ENCODE assay signal across 1 cellular context in the genomic region with DNA sequence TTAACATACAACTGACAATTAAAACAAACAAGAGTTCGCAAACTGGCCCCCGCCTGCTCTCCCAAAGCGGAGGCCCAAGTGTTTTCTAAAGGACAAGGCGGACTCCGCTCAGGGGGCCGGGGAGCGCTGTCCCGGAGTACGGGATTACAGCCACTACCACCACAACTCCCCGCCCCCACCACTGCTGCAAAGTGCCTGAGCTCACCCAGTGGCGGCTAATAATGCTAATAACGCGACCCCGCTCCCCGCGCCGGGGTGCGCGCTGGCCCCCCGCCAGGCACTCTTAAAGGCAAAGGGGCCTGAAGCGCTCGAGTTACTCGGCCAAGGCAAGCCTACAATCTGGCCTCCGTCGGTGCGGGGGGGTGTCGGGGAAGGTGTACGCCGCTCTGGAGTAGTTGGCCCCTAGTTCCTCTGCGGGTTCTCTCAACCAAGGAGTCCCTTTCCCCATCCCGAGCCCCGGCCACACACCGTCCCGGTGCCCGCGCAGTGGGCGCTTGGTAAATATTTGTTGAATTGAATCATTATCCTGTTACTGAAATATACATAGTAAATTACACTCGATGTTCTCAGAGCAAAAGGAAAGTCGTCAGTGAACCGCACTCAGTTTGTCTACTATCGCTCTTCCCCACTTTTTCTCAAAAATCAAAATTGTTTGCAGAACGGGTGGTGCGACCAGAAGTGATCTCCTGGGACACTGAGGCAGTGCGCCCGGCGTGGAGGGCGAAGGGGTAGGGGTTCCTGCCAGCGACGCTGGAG.
TF ChIP-seq lines count a peak whose summit lies in the region.

No MANE protein-coding gene starts in this region.

TF ChIP-seq in SK-N-SH treated with all-trans-retinoic acid at 6 μM for 48 hours, 23 proteins besides CTCF, POLR2A, EP300 and RAD21 (continued from another document):
- TF ChIP-seq ESRRG (CRISPR knock-in tag; IDR thresholded peaks at IDR 0.05), result no peak
TF ChIP-seq in SK-N-SH treated with all-trans-retinoic acid at 6 μM for 48 hours: peak in this region for 1.
